20 cellular contexts compared by ENCODE assay signal in the genomic region with DNA sequence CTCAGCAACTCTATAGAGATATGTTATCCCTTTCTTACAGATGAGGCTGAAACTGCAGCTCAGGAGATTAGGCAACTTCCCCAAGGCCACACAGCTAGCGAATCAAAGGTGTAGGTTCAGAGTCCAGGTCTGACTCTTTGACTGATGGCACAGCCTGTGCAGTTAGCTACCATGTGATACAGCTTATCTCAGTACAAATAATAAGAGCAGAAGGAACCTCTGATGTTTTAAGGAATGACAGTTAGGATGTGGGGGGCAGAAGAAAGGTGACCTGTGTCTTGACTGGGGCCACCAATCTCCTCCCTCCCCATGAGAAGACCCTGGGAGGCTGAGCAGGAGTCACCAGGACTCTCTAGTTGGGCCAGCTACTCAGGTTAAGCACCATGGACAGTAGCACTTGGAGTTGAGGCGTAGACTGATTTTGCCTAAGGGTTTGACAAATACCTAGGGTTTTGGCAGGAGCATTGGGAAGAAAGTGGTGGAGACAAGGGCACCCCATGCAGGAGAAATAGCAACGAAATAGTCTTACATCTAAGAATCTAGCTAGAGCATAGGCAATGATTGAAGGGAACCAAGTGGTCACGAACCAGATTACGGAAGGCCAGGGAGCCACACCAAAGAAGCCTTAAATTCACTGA. TPM values are rescaled to one million over a fixed set of nuclear protein-coding genes. Genes with fewer than 3 reads are reported as not detected.
DNase-seq lines count a peak whose midpoint lies in the region; ATAC-seq, FAIRE-seq and TF ChIP-seq lines count a peak whose summit lies in the region.
"Had no signal": no experiment of that assay in that cellular context is flagged by ENCODE, and none has a peak within 500 bp of the region (broad histone marks: within the 10 kb centered on the region; RNA-seq: fewer than 3 reads in every experiment).

No MANE protein-coding gene starts in this region.

- POLR2A ChIA-PET in GM12878 (lab: Charles Lee) = no interaction called here

- H4K20me1 ChIP-seq in GM12878 (ENCODE audit: control insufficient read depth, insufficient read depth) = no peaks in the 10 kb centered on the region

- H3K27me3 ChIP-seq in GM12878 (replicated peaks in 1 of 2; ENCODE audit: control insufficient read depth in 2 of 2, insufficient read depth in 2 of 2, low read length in 1 of 2) (no peaks in the 10 kb centered on the region), liver (ENCODE audit: control insufficient read depth in 4 of 4, insufficient read depth in 4 of 4, low read length in 3 of 4) (no peaks in the 10 kb centered on the region), lower lobe of right lung (ENCODE audit: low read depth) (no peaks in the 10 kb centered on the region)

- H2AFZ ChIP-seq in GM12878 (ENCODE audit: control insufficient read depth, low read depth, low read length) = no peak overlapping the region

- H3K9ac ChIP-seq in GM12878 (ENCODE audit: control insufficient read depth, insufficient read depth, low read length) (no peak overlapping the region), liver (ENCODE audit: low read depth in 1 of 2, low read length in 2 of 2) (no peak overlapping the region)

- H3K36me3 ChIP-seq in GM12878 (ENCODE audit: control insufficient read depth in 2 of 2, insufficient read depth in 2 of 2, low read length in 1 of 2) (no peaks in the 10 kb centered on the region), liver (ENCODE audit: control insufficient read depth in 4 of 4, insufficient read depth in 3 of 4, low read depth in 1 of 4, low read length in 3 of 4) (no peaks in the 10 kb centered on the region), lower lobe of right lung (no peaks in the 10 kb centered on the region)

- no peak for FAIRE-seq in GM12878 (lab: Jason Lieb, UNC)
- FAIRE-seq: D721Med had no signal

- no peak for TF ChIP-seq POLR2A in GM12878 (IDR thresholded peaks at IDR 0.05; ENCODE audit: low read depth, low read length)

- no TSS peak for BruUV-seq in GM12878 (replicated peaks; lab: Mats Ljungman, UMichigan)

- no peak for TF ChIP-seq EP300 in GM12878 (IDR thresholded peaks at IDR 0.05; ENCODE audit: borderline replicate concordance in 1 of 2, control insufficient read depth in 1 of 2, low read depth in 2 of 2, low read length in 2 of 2)

- H3K9me3 ChIP-seq in GM12878 (replicated peaks; ENCODE audit: control insufficient read depth, insufficient read depth, low read length) (no peaks in the 10 kb centered on the region), liver (ENCODE audit: control insufficient read depth in 4 of 4, low read length in 3 of 4) (no peaks in the 10 kb centered on the region), lower lobe of right lung (no peaks in the 10 kb centered on the region)

- intact Hi-C loops in GM12878 (cut with micrococcal nuclease; ENCODE audit: unreplicated experiment) (no loop called here), lower lobe of right lung (cut with DNase I) (no loop called here)

- CTCF ChIA-PET in GM12878 (lab: Yijun Ruan, JAX) = no interaction called here

- SMC1A ChIA-PET in GM12878 (lab: Charles Lee; ENCODE audit: uncharacterized antibody, unreplicated experiment) = no interaction called here

- H3K27ac ChIP-seq in GM12878 (ENCODE audit: control insufficient read depth, insufficient read depth) (no peak overlapping the region), liver (ENCODE audit: low read depth in 1 of 2, low read length in 2 of 2) (peak overlapping the region; percentile 74 to 82), lower lobe of right lung (no peak overlapping the region)
- H3K27ac ChIP-seq: SK-N-MC had no signal

- ATAC-seq in GM12878 (no peak), lower lobe of right lung (no peak), HG03342 (IDR thresholded peaks at IDR 0.05; ENCODE audit: unreplicated experiment) (no peak)
- ATAC-seq: Right ventricle myocardium inferior had no signal

- no peak for TF ChIP-seq CTCF in GM12878 (IDR thresholded peaks at IDR 0.05 in 2 of 3, conservative IDR thresholded peaks at IDR 0.05 in 1 of 3; ENCODE audit: control insufficient read depth in 2 of 3, extremely low read depth in 1 of 3, insufficient read depth in 1 of 3, low read depth in 3 of 3, low read length in 3 of 3)
- no peak for TF ChIP-seq CTCF in liver (IDR thresholded peaks at IDR 0.05; ENCODE audit: low read depth, low read length, missing input control)
- TF ChIP-seq CTCF in lower lobe of right lung (IDR thresholded peaks at IDR 0.05) = no peak

- TF ChIP-seq RAD21 in GM12878 (IDR thresholded peaks at IDR 0.05; ENCODE audit: insufficient read depth, low read depth, low read length) = no peak
- TF ChIP-seq RAD21 in liver (IDR thresholded peaks at IDR 0.05) = peak; percentile 61 to 62

- DNase-seq in ACHN (peak; percentile 17), HuH-7.5 (ENCODE audit: low spot score) (peak; percentile 22), GM12878 (ENCODE audit: low read depth, low spot score) (no peak), lower lobe of right lung (no peak), SW480 (ENCODE audit: low spot score) (no peak), NCI-H2171 (lab: John Stamatoyannopoulos, UW) (no peak)
- DNase-seq: CD4-positive, CD25-positive, alpha-beta regulatory T cell; DND-41; GDM1; NCI-H1092 treated with DMSO at 0.1 percent for 48 hours; NCI-H1694; NCI-H2107; NCI-H345 had no signal

- WGBS in GM12878 (ENCODE audit: insufficient coverage, insufficient replicate concordance, low lambda C conversion rate, missing lambda C conversion rate) = 52% methylated on average over 5 of the region's 5 CpGs
- 68% methylated on average over 5 of the region's 5 CpGs for WGBS in liver

- RAD21 ChIA-PET in GM12878 (lab: Charles Lee; ENCODE audit: unreplicated experiment) = no interaction called here

- in situ Hi-C loops in ACHN (cut with HindIII; ENCODE audit: low pct_ligation_motif_present, low pct_unique_long_range_greater_than_20kb, low sequenced_read_pairs) (no loop called here), GM12878 (cut with MboI) (no loop called here)

- no peaks in the 10 kb centered on the region for H3K79me2 ChIP-seq in GM12878 (ENCODE audit: control insufficient read depth, insufficient read depth, low read length)

- H3K4me2 ChIP-seq in GM12878 (ENCODE audit: control insufficient read depth, insufficient read depth) = no peak overlapping the region

- H3K4me3 ChIP-seq in GM12878 = no peak overlapping the region
- H3K4me3 ChIP-seq in liver (ENCODE audit: low read depth in 1 of 3, low read length in 3 of 3) = no peak overlapping the region
- no peak overlapping the region for H3K4me3 ChIP-seq in lower lobe of right lung
- H3K4me3 ChIP-seq: SK-N-MC had no signal

- H3K4me1 ChIP-seq in GM12878 (ENCODE audit: control insufficient read depth, insufficient read depth, low read length) = no peaks in the 10 kb centered on the region
- H3K4me1 ChIP-seq in liver (ENCODE audit: control insufficient read depth in 4 of 4, insufficient read depth in 4 of 4, low read length in 3 of 4) = peaks cover 6 to 28% (median 17%) of the 10 kb centered on the region in 4 donors
- no peaks in the 10 kb centered on the region for H3K4me1 ChIP-seq in lower lobe of right lung

TF ChIP-seq in liver, 16 proteins besides CTCF, POLR2A, EP300 and RAD21 (continues in another document):
- TF ChIP-seq NR2F2 (IDR thresholded peaks at IDR 0.05) (no peak), FOXA2 (IDR thresholded peaks at IDR 0.05) (peak; percentile 64), FOXA1 (IDR thresholded peaks at IDR 0.05) (peak; percentile 88), SP1 (IDR thresholded peaks at IDR 0.05) (peak; percentile 82), YY1 (IDR thresholded peaks at IDR 0.05) (peak; percentile 76), HNF4G (IDR thresholded peaks at IDR 0.05) (peak; percentile 92), HNF4A (conservative IDR thresholded peaks at IDR 0.05) (peak; percentile 94 to 98), RXRA (IDR thresholded peaks at IDR 0.05) (peak; percentile 61 to 95)
- TF ChIP-seq, protein P1, sequence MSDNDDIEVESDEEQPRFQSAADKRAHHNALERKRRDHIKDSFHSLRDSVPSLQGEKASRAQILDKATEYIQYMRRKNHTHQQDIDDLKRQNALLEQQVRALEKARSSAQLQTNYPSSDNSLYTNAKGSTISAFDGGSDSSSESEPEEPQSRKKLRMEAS (IDR thresholded peaks at IDR 0.05) = peak; percentile 86
- TF ChIP-seq, protein P2, sequence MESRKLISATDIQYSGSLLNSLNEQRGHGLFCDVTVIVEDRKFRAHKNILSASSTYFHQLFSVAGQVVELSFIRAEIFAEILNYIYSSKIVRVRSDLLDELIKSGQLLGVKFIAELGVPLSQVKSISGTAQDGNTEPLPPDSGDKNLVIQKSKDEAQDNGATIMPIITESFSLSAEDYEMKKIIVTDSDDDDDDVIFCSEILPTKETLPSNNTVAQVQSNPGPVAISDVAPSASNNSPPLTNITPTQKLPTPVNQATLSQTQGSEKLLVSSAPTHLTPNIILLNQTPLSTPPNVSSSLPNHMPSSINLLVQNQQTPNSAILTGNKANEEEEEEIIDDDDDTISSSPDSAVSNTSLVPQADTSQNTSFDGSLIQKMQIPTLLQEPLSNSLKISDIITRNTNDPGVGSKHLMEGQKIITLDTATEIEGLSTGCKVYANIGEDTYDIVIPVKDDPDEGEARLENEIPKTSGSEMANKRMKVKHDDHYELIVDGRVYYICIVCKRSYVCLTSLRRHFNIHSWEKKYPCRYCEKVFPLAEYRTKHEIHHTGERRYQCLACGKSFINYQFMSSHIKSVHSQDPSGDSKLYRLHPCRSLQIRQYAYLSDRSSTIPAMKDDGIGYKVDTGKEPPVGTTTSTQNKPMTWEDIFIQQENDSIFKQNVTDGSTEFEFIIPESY (IDR thresholded peaks at IDR 0.05) = peak; percentile 84

RNA-seq across cellular contexts. Expression of a gene that starts 22.8 kb away (rescaled TPM):
- not detected in 2 replicates for total RNA-seq in GM12878 (2013; cell fraction: nucleolus; rRNA removed)
- not detected in 2 replicates for total RNA-seq in GM12878 (2014; rRNA removed)
- total RNA-seq in GM12878 (2014; rRNA removed; fragmentation: Illumina TruSeq; extraction: Trizol) = not detected in 2 replicates
- 0.13 TPM in 1 of 2 replicates, not detected in the other for total RNA-seq in GM12878 (2021)
- polyA plus RNA-seq in GM12878 (2011; ENCODE audit: low read depth) = not detected
- polyA plus RNA-seq in GM12878 (2011; rRNA removed) = not detected in 2 replicates
- not detected in 2 replicates for polyA plus RNA-seq in GM12878 (2011; cell fraction: cytosol; rRNA removed)
- not detected in 2 replicates for polyA plus RNA-seq in GM12878 (2011; cell fraction: nucleus; rRNA removed)
- not detected in 2 replicates for polyA plus RNA-seq in GM12878 (2012)
- polyA plus RNA-seq in GM12878 (2014; fragmentation: Illumina TruSeq; extraction: Trizol) = not detected in 2 replicates
- polyA plus RNA-seq in GM12878 (2014; fragmentation: Nextera tagmentation; extraction: Ambion mirVana) = not detected
- not detected in 2 replicates for polyA plus RNA-seq in GM12878 (2014; rRNA removed)
- polyA plus RNA-seq in GM12878 (2016; fragmentation: Nextera tagmentation; extraction: Ambion mirVana) = not detected
- not detected in 2 replicates for polyA minus RNA-seq in GM12878 (2011; rRNA and poly(A)+ RNA removed)
- polyA minus RNA-seq in GM12878 (2011; cell fraction: cytosol; rRNA and poly(A)+ RNA removed) = not detected in 2 replicates
- not detected in 2 replicates for polyA minus RNA-seq in GM12878 (2011; cell fraction: nucleus; rRNA and poly(A)+ RNA removed)
- 100 to 1,000 TPM in 1 of 2 donors, 10 to 100 TPM in 1; 46.0 to 852 TPM for total RNA-seq in liver
- 100 to 1,000 TPM; 273 to 728 TPM for polyA plus RNA-seq in liver
- total RNA-seq in lower lobe of right lung = not detected
- total RNA-seq: CD4-positive, CD25-positive, alpha-beta regulatory T cell; H4; MCF 10A; Right ventricle myocardium inferior had no signal
- polyA plus RNA-seq: CD4-positive, CD25-positive, alpha-beta regulatory T cell had no signal

Comparison
In these comparisons a context has a peak if more than half of its experiments do, and no peak if none do; other contexts are left out.
1. DNase-seq: peak in ACHN (single experiment) and HuH-7.5 (single experiment); none in GM12878 (single experiment), lower lobe of right lung (single experiment), SW480 (single experiment) and NCI-H2171 (single experiment).
2. H3K27ac ChIP-seq: peak in liver (2 of 2); none in GM12878 (single experiment) and lower lobe of right lung (single experiment).
3. RNA of a gene that starts 22.8 kb away (total RNA-seq): 46.0 to 852 TPM in liver; not detected in lower lobe of right lung (single experiment) and 0.13 TPM in GM12878; every median in the first group is over 10 times any median in the second.